17 cellular contexts compared by ENCODE assay signal in the genomic region with DNA sequence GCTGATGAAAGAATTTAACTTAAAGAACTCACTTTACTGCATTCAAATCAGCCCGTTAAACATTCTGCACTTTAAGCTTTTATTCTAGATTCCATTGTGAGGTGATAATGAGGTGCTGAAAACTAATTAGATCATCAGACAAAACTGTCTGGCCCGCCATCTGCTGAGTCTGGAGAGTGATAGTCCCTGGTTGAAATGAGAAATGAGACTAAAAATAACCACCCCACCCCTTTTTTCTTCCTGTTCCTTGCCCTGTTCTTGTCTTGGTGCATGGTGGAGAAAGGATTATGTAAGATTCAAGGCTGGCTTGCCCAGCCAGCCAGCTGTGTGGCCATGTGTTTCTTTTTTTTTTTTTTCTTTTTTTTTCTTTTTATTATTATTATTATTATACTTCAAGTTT.
"Had no signal": no experiment of that assay in that cellular context is flagged by ENCODE, and none has a peak within 500 bp of the region (broad histone marks: within the 10 kb centered on the region; RNA-seq: fewer than 3 reads in every experiment).

No MANE protein-coding gene starts in this region.

- H3K36me3 Mint-ChIP-seq: activated CD4-positive, alpha-beta memory T cell treated with anti-CD3 and anti-CD28 coated beads for 36 hours; activated CD8-positive, alpha-beta memory T cell treated with anti-CD3 and anti-CD28 coated beads, Interleukin-2, amount 10 ng/mL, durations not matched to agents 7 days and 5 days; naive B cell had no signal

- DNase-seq: activated CD4-positive, alpha-beta memory T cell treated with anti-CD3 and anti-CD28 coated beads for 36 hours; activated CD4-positive, alpha-beta T cell treated with anti-CD3 and anti-CD28 coated beads for 36 hours; activated CD8-positive, alpha-beta memory T cell treated with anti-CD3 and anti-CD28 coated beads, Interleukin-2, amount 10 ng/mL, durations not matched to agents 7 days and 5 days; activated naive CD4-positive, alpha-beta T cell treated with anti-CD3 and anti-CD28 coated beads, Interleukin-2, amount 50 U/mL, for 16 hours; activated T-cell treated with anti-CD3 and anti-CD28 coated beads, Interleukin-2, amount 50 U/mL, for 1 hour; immature natural killer cell; midbrain; naive B cell; ovary; sigmoid colon; stimulated activated CD4-positive, alpha-beta T cell treated with anti-CD3 and anti-CD28 coated beads, Interleukin-1b, Interleukin-23, amount 100 ng/mL, for 48 hours; stimulated activated naive CD8-positive, alpha-beta T cell treated with anti-CD3 and anti-CD28 coated beads, Interleukin-15, amount 100 ng/mL, for 72 hours; T1000; testis; upper lobe of left lung had no signal

- H3K27me3 Mint-ChIP-seq: activated CD4-positive, alpha-beta memory T cell treated with anti-CD3 and anti-CD28 coated beads for 36 hours; activated CD4-positive, alpha-beta T cell treated with anti-CD3 and anti-CD28 coated beads for 36 hours; activated CD8-positive, alpha-beta memory T cell treated with anti-CD3 and anti-CD28 coated beads, Interleukin-2, amount 10 ng/mL, durations not matched to agents 7 days and 5 days; naive B cell; stimulated activated naive CD8-positive, alpha-beta T cell treated with anti-CD3 and anti-CD28 coated beads, Interleukin-15, amount 100 ng/mL, for 72 hours had no signal

- H3K4me3 Mint-ChIP-seq: activated CD4-positive, alpha-beta memory T cell treated with anti-CD3 and anti-CD28 coated beads for 36 hours; activated CD4-positive, alpha-beta T cell treated with anti-CD3 and anti-CD28 coated beads for 36 hours; activated CD8-positive, alpha-beta memory T cell treated with anti-CD3 and anti-CD28 coated beads, Interleukin-2, amount 10 ng/mL, durations not matched to agents 7 days and 5 days; immature natural killer cell; naive B cell; stimulated activated naive CD8-positive, alpha-beta T cell treated with anti-CD3 and anti-CD28 coated beads, Interleukin-15, amount 100 ng/mL, for 72 hours had no signal

- H3K4me1 Mint-ChIP-seq: activated CD4-positive, alpha-beta T cell treated with anti-CD3 and anti-CD28 coated beads for 36 hours; activated CD8-positive, alpha-beta memory T cell treated with anti-CD3 and anti-CD28 coated beads, Interleukin-2, amount 10 ng/mL, durations not matched to agents 7 days and 5 days; immature natural killer cell; naive B cell; stimulated activated naive CD8-positive, alpha-beta T cell treated with anti-CD3 and anti-CD28 coated beads, Interleukin-15, amount 100 ng/mL, for 72 hours had no signal

- FAIRE-seq: astrocyte, colon had no signal

- H3K27ac Mint-ChIP-seq: activated CD4-positive, alpha-beta memory T cell treated with anti-CD3 and anti-CD28 coated beads for 36 hours; activated CD4-positive, alpha-beta T cell treated with anti-CD3 and anti-CD28 coated beads for 36 hours; activated CD8-positive, alpha-beta memory T cell treated with anti-CD3 and anti-CD28 coated beads, Interleukin-2, amount 10 ng/mL, durations not matched to agents 7 days and 5 days; immature natural killer cell; naive B cell; stimulated activated naive CD8-positive, alpha-beta T cell treated with anti-CD3 and anti-CD28 coated beads, Interleukin-15, amount 100 ng/mL, for 72 hours had no signal

- ATAC-seq: activated CD4-positive, alpha-beta T cell treated with anti-CD3 and anti-CD28 coated beads for 36 hours; activated CD8-positive, alpha-beta memory T cell treated with anti-CD3 and anti-CD28 coated beads, Interleukin-2, amount 10 ng/mL, durations not matched to agents 7 days and 5 days; stimulated activated naive CD8-positive, alpha-beta T cell treated with anti-CD3 and anti-CD28 coated beads, Interleukin-15, amount 100 ng/mL, for 72 hours had no signal
